ENCODE assay signal across 1 cellular context in genomic region chr1:239736479-239736878, GRCh38.
TF ChIP-seq lines count a peak whose summit lies in the region.

No MANE protein-coding gene starts in this region.

TF ChIP-seq in HepG2, 621 proteins besides CTCF, POLR2A, EP300 and RAD21:
- no peak for TF ChIP-seq ZNF276 (CRISPR knock-in tag; IDR thresholded peaks at IDR 0.05; ENCODE audit: low read depth)
- no peak for TF ChIP-seq ZNF333 (CRISPR knock-in tag; IDR thresholded peaks at IDR 0.05; ENCODE audit: borderline replicate concordance)
- TF ChIP-seq IKZF4 (CRISPR knock-in tag; IDR thresholded peaks at IDR 0.05; ENCODE audit: borderline replicate concordance, low read depth, not compliant biosample characterization) = no peak
- TF ChIP-seq MAFF (IDR thresholded peaks at IDR 0.05; ENCODE audit: low read depth, low read length) = peak; percentile 93
- no peak for TF ChIP-seq THAP7 (CRISPR knock-in tag; IDR thresholded peaks at IDR 0.05)
- no peak for TF ChIP-seq SCMH1 (CRISPR knock-in tag; IDR thresholded peaks at IDR 0.05; ENCODE audit: borderline replicate concordance)
- TF ChIP-seq MAFK (conservative IDR thresholded peaks at IDR 0.05 in 1 of 2, IDR thresholded peaks at IDR 0.05 in 1 of 2; ENCODE audit: low read length in 2 of 2) = peak; percentile 88 to 96
- TF ChIP-seq ZNF607 (CRISPR knock-in tag; IDR thresholded peaks at IDR 0.05; ENCODE audit: borderline replicate concordance) = no peak
- no peak for TF ChIP-seq NFIC (IDR thresholded peaks at IDR 0.05; ENCODE audit: low read length)
